ENCODE assay signal across 1 cellular context in the genomic region with DNA sequence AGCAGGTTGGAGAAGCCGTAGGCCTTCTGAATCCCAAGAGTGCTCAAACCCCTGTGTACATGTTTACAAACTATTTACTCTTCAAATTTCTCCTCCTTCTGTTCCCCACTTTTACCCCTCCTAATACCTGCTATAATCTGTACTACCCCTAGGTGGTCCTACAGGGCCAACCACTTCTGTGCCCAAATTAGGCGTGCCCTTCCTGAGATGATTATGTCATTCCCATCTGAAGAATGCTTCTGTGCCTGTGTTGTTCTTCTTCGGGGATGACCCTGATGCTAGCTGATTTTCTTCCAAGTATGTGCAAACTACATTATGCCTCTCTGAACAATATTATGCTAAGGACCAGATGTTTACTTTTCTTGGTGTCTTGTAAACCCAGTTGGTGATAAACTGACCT.
TF ChIP-seq lines count a peak whose summit lies in the region.

No MANE protein-coding gene starts in this region.

TF ChIP-seq in HepG2, 621 proteins besides CTCF, POLR2A, EP300 and RAD21:
- TF ChIP-seq, protein P1, sequence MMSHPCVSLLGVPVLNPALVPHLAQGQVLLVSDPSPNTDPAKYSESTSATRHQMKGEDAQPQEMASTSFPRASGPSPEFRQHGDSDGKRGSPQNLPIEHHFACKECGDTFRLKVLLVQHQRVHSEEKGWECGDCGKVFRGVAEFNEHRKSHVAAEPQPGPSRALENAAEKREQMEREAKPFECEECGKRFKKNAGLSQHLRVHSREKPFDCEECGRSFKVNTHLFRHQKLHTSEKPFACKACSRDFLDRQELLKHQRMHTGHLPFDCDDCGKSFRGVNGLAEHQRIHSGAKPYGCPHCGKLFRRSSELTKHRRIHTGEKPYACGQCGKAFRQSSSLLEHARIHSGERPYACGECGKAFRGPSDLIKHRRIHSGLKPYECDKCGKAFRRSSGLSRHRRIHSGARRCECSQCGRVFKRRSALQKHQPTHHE (CRISPR knock-in tag; IDR thresholded peaks at IDR 0.05; ENCODE audit: borderline replicate concordance) = no peak
- TF ChIP-seq JDP2 (CRISPR knock-in tag; IDR thresholded peaks at IDR 0.05; ENCODE audit: borderline replicate concordance) (no peak), ZHX1 (CRISPR knock-in tag; IDR thresholded peaks at IDR 0.05; ENCODE audit: low read depth) (no peak), ZNF709 (CRISPR knock-in tag; IDR thresholded peaks at IDR 0.05) (no peak), SRF (IDR thresholded peaks at IDR 0.05; ENCODE audit: low read depth, low read length) (peak; percentile 90), HNF4G (IDR thresholded peaks at IDR 0.05; ENCODE audit: borderline replicate concordance, low read depth, low read length) (no peak), HNF4G (CRISPR knock-in tag; IDR thresholded peaks at IDR 0.05; ENCODE audit: borderline replicate concordance, low read depth) (no peak), ZNF501 (CRISPR knock-in tag; IDR thresholded peaks at IDR 0.05) (no peak)
